Comparison of ENCODE assay signal across 24 cellular contexts in genomic region chr15:85676332-85676731, GRCh38.
DNase-seq lines count a peak whose midpoint lies in the region; ATAC-seq and TF ChIP-seq lines count a peak whose summit lies in the region.
"Had no signal": no experiment of that assay in that cellular context is flagged by ENCODE, and none has a peak within 500 bp of the region (broad histone marks: within the 10 kb centered on the region; RNA-seq: fewer than 3 reads in every experiment).

No MANE protein-coding gene starts in this region.

- H2AFZ ChIP-seq in PC-3 (ENCODE audit: low read length): no peak overlapping the region

- BruUV-seq in PC-3 (replicated peaks; lab: Mats Ljungman, UMichigan): no TSS peak

- no peak overlapping the region for H3K4me3 ChIP-seq in PC-3 (ENCODE audit: low read length)
- H3K4me3 ChIP-seq: BLaER1 treated with 17β-estradiol and CSF1 and Interleukin-3, amounts not matched to agents 10 nM and 100 nM; lower lobe of right lung; right atrium auricular region; vagina had no signal

- H3K4me1 Mint-ChIP-seq in activated T-cell treated with anti-CD3 and anti-CD28 coated beads, Interleukin-2, amount 50 U/mL, for 72 hours (ENCODE audit: low read depth): peaks cover 30% of the 10 kb centered on the region
- H3K4me1 Mint-ChIP-seq in endothelial cell (ENCODE audit: unreplicated experiment): peaks cover 10% of the 10 kb centered on the region
- H3K4me1 Mint-ChIP-seq in stimulated activated memory B cell treated with anti-CD40 and anti-IgM and Interleukin-4, amounts not matched to agents 10 μg/mL and 1 μg/mL and 100 μg/mL, for 72 hours: no peaks in the 10 kb centered on the region

- H3K9ac ChIP-seq in PC-3 (ENCODE audit: low read length): no peak overlapping the region
- H3K9ac ChIP-seq: BLaER1 treated with 17β-estradiol and CSF1 and Interleukin-3, amounts not matched to agents 10 nM and 100 nM had no signal

- no peak for TF ChIP-seq CTCF in PC-3 (conservative IDR thresholded peaks at IDR 0.05; ENCODE audit: low read depth, low read length)
- no peak for TF ChIP-seq CTCF in endothelial cell (IDR thresholded peaks at IDR 0.05; ENCODE audit: unreplicated experiment)

- no peak for DNase-seq in activated T-cell treated with anti-CD3 and anti-CD28 coated beads, Interleukin-2, amount 50 U/mL, for 72 hours
- no peak for DNase-seq in activated T-cell treated with anti-CD3 and anti-CD28 coated beads, Interleukin-2, amount 50 U/mL, for 48 hours
- peak; percentile 49 for DNase-seq in PC-3
- DNase-seq in endothelial cell (ENCODE audit: low spot score): no peak
- no peak for DNase-seq in LoVo (ENCODE audit: low spot score)
- no peak for DNase-seq in medulla oblongata (ENCODE audit: extremely low spot score)
- no peak for DNase-seq in erythroblast (lab: John Stamatoyannopoulos, UW)
- DNase-seq: ACHN; activated CD4-positive, alpha-beta T cell treated with anti-CD3 and anti-CD28 coated beads, Interleukin-2, amount 50 U/mL, for 4 hours; cortex of kidney; foreskin fibroblast; hippocampal formation; lower lobe of right lung; NCI-H1436; NCI-H69; occipital lobe; SHP77; stimulated activated CD4-positive, alpha-beta T cell treated with anti-CD3 and anti-CD28 coated beads, Interleukin-12 subunit alpha, Interleukin-12 subunit beta, amount 100 ng/mL, for 4 hours; SW 1271 had no signal

- ATAC-seq in activated T-cell treated with anti-CD3 and anti-CD28 coated beads, Interleukin-2, amount 50 U/mL, for 72 hours (replicated peaks in 1 of 2): peak in 1 of 2 donors; percentile 36
- no peak for ATAC-seq in PC-3
- no peak for ATAC-seq in stimulated activated memory B cell treated with anti-CD40 and anti-IgM and Interleukin-4, amounts not matched to agents 10 μg/mL and 1 μg/mL and 100 μg/mL, for 72 hours

- no peaks in the 10 kb centered on the region for H3K9me3 Mint-ChIP-seq in activated T-cell treated with anti-CD3 and anti-CD28 coated beads, Interleukin-2, amount 50 U/mL, for 72 hours
- no peaks in the 10 kb centered on the region for H3K9me3 Mint-ChIP-seq in endothelial cell (ENCODE audit: unreplicated experiment)
- H3K9me3 Mint-ChIP-seq in stimulated activated memory B cell treated with anti-CD40 and anti-IgM and Interleukin-4, amounts not matched to agents 10 μg/mL and 1 μg/mL and 100 μg/mL, for 72 hours: no peaks in the 10 kb centered on the region
- H3K9me3 Mint-ChIP-seq: brain had no signal

- CTCF ChIA-PET in PC-3 (lab: Charles Lee): no interaction called here

- 0 out of 2 replicates have a peak, but pooled peaks cover 3% of the 10 kb centered on the region for H3K36me3 ChIP-seq in PC-3 (ENCODE audit: low read depth, low read length)

- H3K27ac Mint-ChIP-seq in activated T-cell treated with anti-CD3 and anti-CD28 coated beads, Interleukin-2, amount 50 U/mL, for 72 hours: peak overlapping the region; percentile 72
- H3K27ac Mint-ChIP-seq in endothelial cell (ENCODE audit: unreplicated experiment): peak overlapping the region; percentile 22
- peak overlapping the region; percentile 60 for H3K27ac Mint-ChIP-seq in stimulated activated memory B cell treated with anti-CD40 and anti-IgM and Interleukin-4, amounts not matched to agents 10 μg/mL and 1 μg/mL and 100 μg/mL, for 72 hours
- H3K27ac Mint-ChIP-seq: brain had no signal

- no peak overlapping the region for H3K4me3 Mint-ChIP-seq in activated T-cell treated with anti-CD3 and anti-CD28 coated beads, Interleukin-2, amount 50 U/mL, for 72 hours
- H3K4me3 Mint-ChIP-seq in endothelial cell (ENCODE audit: unreplicated experiment): no peak overlapping the region
- no peak overlapping the region for H3K4me3 Mint-ChIP-seq in stimulated activated memory B cell treated with anti-CD40 and anti-IgM and Interleukin-4, amounts not matched to agents 10 μg/mL and 1 μg/mL and 100 μg/mL, for 72 hours
- H3K4me3 Mint-ChIP-seq: brain had no signal

- H3K36me3 Mint-ChIP-seq in activated T-cell treated with anti-CD3 and anti-CD28 coated beads, Interleukin-2, amount 50 U/mL, for 72 hours (ENCODE audit: insufficient read depth in 2 of 2): peaks cover 5 to 13% of the 10 kb centered on the region in 2 donors
- H3K36me3 Mint-ChIP-seq in endothelial cell (ENCODE audit: low read depth, unreplicated experiment): peaks cover 41% of the 10 kb centered on the region
- peaks cover 48% of the 10 kb centered on the region for H3K36me3 Mint-ChIP-seq in stimulated activated memory B cell treated with anti-CD40 and anti-IgM and Interleukin-4, amounts not matched to agents 10 μg/mL and 1 μg/mL and 100 μg/mL, for 72 hours

- no peaks in the 10 kb centered on the region for H3K27me3 Mint-ChIP-seq in activated T-cell treated with anti-CD3 and anti-CD28 coated beads, Interleukin-2, amount 50 U/mL, for 72 hours (ENCODE audit: low read depth)
- no peaks in the 10 kb centered on the region for H3K27me3 Mint-ChIP-seq in endothelial cell (ENCODE audit: unreplicated experiment)
- no peaks in the 10 kb centered on the region for H3K27me3 Mint-ChIP-seq in stimulated activated memory B cell treated with anti-CD40 and anti-IgM and Interleukin-4, amounts not matched to agents 10 μg/mL and 1 μg/mL and 100 μg/mL, for 72 hours
- H3K27me3 Mint-ChIP-seq: brain had no signal

- POLR2A ChIA-PET in PC-3 (lab: Charles Lee; ENCODE audit: unreplicated experiment): no interaction called here

- H3K9me3 ChIP-seq in PC-3 (ENCODE audit: low read length): no peaks in the 10 kb centered on the region
- H3K9me3 ChIP-seq: BLaER1 treated with 17β-estradiol and CSF1 and Interleukin-3, amounts not matched to agents 10 nM and 100 nM; lower lobe of right lung; right atrium auricular region; vagina had no signal

- intact Hi-C loops in PC-3 (cut with micrococcal nuclease): no loop called here

- H3K4me1 ChIP-seq in PC-3 (ENCODE audit: insufficient read depth, low read length): peaks cover 10% of the 10 kb centered on the region

- no peaks in the 10 kb centered on the region for H4K20me1 ChIP-seq in PC-3 (ENCODE audit: low read length)

- H3K27me3 ChIP-seq in PC-3 (ENCODE audit: low read length): no peaks in the 10 kb centered on the region
- H3K27me3 ChIP-seq: BLaER1 treated with 17β-estradiol and CSF1 and Interleukin-3, amounts not matched to agents 10 nM and 100 nM; right atrium auricular region; vagina had no signal

- H3K79me2 ChIP-seq in PC-3 (ENCODE audit: low read length): no peaks in the 10 kb centered on the region

- H3K9me2 ChIP-seq in PC-3 (replicated peaks; ENCODE audit: low read length): no peaks in the 10 kb centered on the region

- H3K4me2 ChIP-seq in PC-3 (ENCODE audit: low read length): no peak overlapping the region
- H3K4me2 ChIP-seq: BLaER1 treated with 17β-estradiol and CSF1 and Interleukin-3, amounts not matched to agents 10 nM and 100 nM had no signal

- H3K27ac ChIP-seq in PC-3 (ENCODE audit: low read length): no peak overlapping the region
- H3K27ac ChIP-seq: BLaER1 treated with 17β-estradiol and CSF1 and Interleukin-3, amounts not matched to agents 10 nM and 100 nM; lower lobe of right lung; right atrium auricular region; vagina had no signal

- no peak for TF ChIP-seq POLR2A in erythroblast (IDR thresholded peaks at IDR 0.05; ENCODE audit: low read length)

- no peaks in the 10 kb centered on the region for H3F3A ChIP-seq in PC-3 (ENCODE audit: low read length, unreplicated experiment)

Comparison
In these comparisons a context has a peak if more than half of its experiments do, and no peak if none do; other contexts are left out.
1. H3K27ac Mint-ChIP-seq: peak in every context shown above with its lines; median percentile 72 in activated T-cell treated with anti-CD3 and anti-CD28 coated beads, Interleukin-2, amount 50 U/mL, for 72 hours; 60 in stimulated activated memory B cell treated with anti-CD40 and anti-IgM and Interleukin-4, amounts not matched to agents 10 μg/mL and 1 μg/mL and 100 μg/mL, for 72 hours; 22 in endothelial cell.